1 cellular context compared by ENCODE assay signal in genomic region chr14:95127531-95127911, GRCh38.
TF ChIP-seq lines count a peak whose summit lies in the region.

No MANE protein-coding gene starts in this region.

TF ChIP-seq in HepG2, 621 proteins besides CTCF, POLR2A, EP300 and RAD21:
- TF ChIP-seq PREB (CRISPR knock-in tag; IDR thresholded peaks at IDR 0.05), result no peak
- TF ChIP-seq ERF (CRISPR knock-in tag; IDR thresholded peaks at IDR 0.05), result no peak
- no peak for TF ChIP-seq ZKSCAN5 (CRISPR knock-in tag; IDR thresholded peaks at IDR 0.05)
TF ChIP-seq in HepG2: peak in this region for 0.
